In genomic region chr22:31929126-31929928, GRCh38 we compare ENCODE assay signal across 19 cellular contexts. TPM values are rescaled to one million over a fixed set of nuclear protein-coding genes. Genes with fewer than 3 reads are reported as not detected.
A peak's percentile ranks its signal among the peaks of the same experiment; 100 is the strongest.
DNase-seq lines count a peak whose midpoint lies in the region; ATAC-seq and TF ChIP-seq lines count a peak whose summit lies in the region.
"Had no signal": no experiment of that assay in that cellular context is flagged by ENCODE, and none has a peak within 500 bp of the region (broad histone marks: within the 10 kb centered on the region; RNA-seq: fewer than 3 reads in every experiment).

No MANE protein-coding gene starts in this region.

- CTCF ChIA-PET in OCI-LY7 (lab: Charles Lee; ENCODE audit: unreplicated experiment) = interaction anchor here (0.6 kb wide), 1 partner anchor 292 kb away, joined by 4 read pairs; no protein-coding TSS in a partner anchor
- CTCF ChIA-PET in activated CD8-positive, alpha-beta memory T cell treated with anti-CD3 and anti-CD28 coated beads, Interleukin-2, amount 10 ng/mL, durations not matched to agents 7 days and 5 days (lab: Charles Lee) = interaction anchor here (1.8 kb wide), 1 partner anchor 14 kb away, joined by 6 read pairs; no protein-coding TSS in a partner anchor

- H3K27ac Mint-ChIP-seq in activated CD8-positive, alpha-beta memory T cell treated with anti-CD3 and anti-CD28 coated beads, Interleukin-2, amount 10 ng/mL, durations not matched to agents 7 days and 5 days = no peak overlapping the region
- H3K27ac Mint-ChIP-seq: activated naive CD8-positive, alpha-beta T cell treated with anti-CD3 and anti-CD28 coated beads for 36 hours; endodermal cell; T-helper 2 cell treated with Interferon-gamma antibody and Interleukin-4, amounts not matched to agents 5 μg/mL and 100 μg/mL, for 36 hours had no signal

- H3K9me3 ChIP-seq in colonic mucosa = no peaks in the 10 kb centered on the region
- H3K9me3 ChIP-seq in OCI-LY7 (ENCODE audit: low read length) = no peaks in the 10 kb centered on the region

- H3K4me2 ChIP-seq in OCI-LY7 (ENCODE audit: low read length) = no peak overlapping the region

- H3K9me3 Mint-ChIP-seq in activated CD8-positive, alpha-beta memory T cell treated with anti-CD3 and anti-CD28 coated beads, Interleukin-2, amount 10 ng/mL, durations not matched to agents 7 days and 5 days (ENCODE audit: low read depth) = no peaks in the 10 kb centered on the region
- H3K9me3 Mint-ChIP-seq: activated naive CD8-positive, alpha-beta T cell treated with anti-CD3 and anti-CD28 coated beads for 36 hours; endodermal cell; T-helper 2 cell treated with Interferon-gamma antibody and Interleukin-4, amounts not matched to agents 5 μg/mL and 100 μg/mL, for 36 hours had no signal

- no peak overlapping the region for H3K4me3 Mint-ChIP-seq in activated CD8-positive, alpha-beta memory T cell treated with anti-CD3 and anti-CD28 coated beads, Interleukin-2, amount 10 ng/mL, durations not matched to agents 7 days and 5 days
- H3K4me3 Mint-ChIP-seq: activated naive CD8-positive, alpha-beta T cell treated with anti-CD3 and anti-CD28 coated beads for 36 hours; endodermal cell; T-helper 2 cell treated with Interferon-gamma antibody and Interleukin-4, amounts not matched to agents 5 μg/mL and 100 μg/mL, for 36 hours had no signal

- peaks cover 29% of the 10 kb centered on the region for H3K27me3 Mint-ChIP-seq in activated CD8-positive, alpha-beta memory T cell treated with anti-CD3 and anti-CD28 coated beads, Interleukin-2, amount 10 ng/mL, durations not matched to agents 7 days and 5 days

- intact Hi-C loops in colonic mucosa (cut with DNase I) (no loop called here), OCI-LY7 (cut with micrococcal nuclease; ENCODE audit: unreplicated experiment) (no loop called here)

- POLR2A ChIA-PET in OCI-LY7 (lab: Charles Lee) = interaction anchor here (1.0 kb wide), 1 partner anchor 8 kb away, joined by 3 read pairs; no protein-coding TSS in a partner anchor

- no peak overlapping the region for H3K9ac ChIP-seq in colonic mucosa (ENCODE audit: low read depth in 2 of 2, low read length in 2 of 2)

- DNase-seq in NCI-H82 (lab: John Stamatoyannopoulos, UW) = peak; percentile 33
- DNase-seq in NCI-H82 treated with DMSO at 0.1 percent for 48 hours (lab: John Stamatoyannopoulos, UW; ENCODE audit: unreplicated experiment) = no peak
- peak; percentile 35 for DNase-seq in colonic mucosa
- peak; percentile 91 for DNase-seq in left kidney (ENCODE audit: low read depth, low spot score)
- no peak for DNase-seq in OCI-M1 (lab: John Stamatoyannopoulos, UW)
- no peak for DNase-seq in OCI-LY7 (ENCODE audit: low spot score)
- no peak for DNase-seq in activated CD8-positive, alpha-beta memory T cell treated with anti-CD3 and anti-CD28 coated beads, Interleukin-2, amount 10 ng/mL, durations not matched to agents 7 days and 5 days
- DNase-seq: activated CD4-positive, alpha-beta T cell treated with anti-CD3 and anti-CD28 coated beads for 4 hours; activated naive CD8-positive, alpha-beta T cell treated with anti-CD3 and anti-CD28 coated beads for 36 hours; activated T-cell treated with anti-CD3 and anti-CD28 coated beads, Interleukin-2, amount 50 U/mL, for 1 hour; COR-L47; endodermal cell; foreskin melanocyte; GF-D8; NCI-H2029; NCI-H774; stimulated activated CD4-positive, alpha-beta T cell treated with anti-CD3 and anti-CD28 coated beads, Interleukin-15, amount 100 ng/mL, for 24 hours had no signal

- H2AFZ ChIP-seq in OCI-LY7 (ENCODE audit: low read length) = no peak overlapping the region

- no peaks in the 10 kb centered on the region for H3K4me1 ChIP-seq in colonic mucosa
- no peaks in the 10 kb centered on the region for H3K4me1 ChIP-seq in OCI-LY7 (ENCODE audit: insufficient read depth, low read length, poor library complexity, severe bottlenecking)

- ATAC-seq in activated CD8-positive, alpha-beta memory T cell treated with anti-CD3 and anti-CD28 coated beads, Interleukin-2, amount 10 ng/mL, durations not matched to agents 7 days and 5 days = no peak

- peaks cover 3% of the 10 kb centered on the region for H3K4me1 Mint-ChIP-seq in activated CD8-positive, alpha-beta memory T cell treated with anti-CD3 and anti-CD28 coated beads, Interleukin-2, amount 10 ng/mL, durations not matched to agents 7 days and 5 days
- H3K4me1 Mint-ChIP-seq: activated naive CD8-positive, alpha-beta T cell treated with anti-CD3 and anti-CD28 coated beads for 36 hours; endodermal cell had no signal

- no peak for TF ChIP-seq CTCF in colonic mucosa (IDR thresholded peaks at IDR 0.05)
- no peak for TF ChIP-seq CTCF in OCI-LY7 (conservative IDR thresholded peaks at IDR 0.05; ENCODE audit: low read length)

- no peaks in the 10 kb centered on the region for H3K9me2 ChIP-seq in OCI-LY7 (ENCODE audit: insufficient read depth, low read length)

- no peak overlapping the region for H3K4me3 ChIP-seq in colonic mucosa
- no peak overlapping the region for H3K4me3 ChIP-seq in OCI-LY7 (ENCODE audit: low read depth, low read length, poor library complexity, severe bottlenecking)

- no TSS peak for BruUV-seq in OCI-LY7 (replicated peaks; lab: Mats Ljungman, UMichigan)

- H4K20me1 ChIP-seq in OCI-LY7 (ENCODE audit: insufficient read depth, low read length) = no peaks in the 10 kb centered on the region

- no peaks in the 10 kb centered on the region for H3K27me3 ChIP-seq in colonic mucosa

- H3K36me3 ChIP-seq in colonic mucosa (no peaks in the 10 kb centered on the region), OCI-LY7 (ENCODE audit: insufficient read depth, low read length) (no peaks in the 10 kb centered on the region)

- no peaks in the 10 kb centered on the region for H3K79me2 ChIP-seq in OCI-LY7 (ENCODE audit: insufficient read depth, low read depth, low read length)

- H3K27ac ChIP-seq in colonic mucosa (no peak overlapping the region), temporal lobe (ENCODE audit: low read depth, low read length) (peak overlapping the region; percentile 20), OCI-LY7 (ENCODE audit: low read depth, low read length, poor library complexity, severe bottlenecking) (no peak overlapping the region)

- H3K36me3 Mint-ChIP-seq in activated CD8-positive, alpha-beta memory T cell treated with anti-CD3 and anti-CD28 coated beads, Interleukin-2, amount 10 ng/mL, durations not matched to agents 7 days and 5 days = no peaks in the 10 kb centered on the region
- H3K36me3 Mint-ChIP-seq: activated naive CD8-positive, alpha-beta T cell treated with anti-CD3 and anti-CD28 coated beads for 36 hours had no signal

RNA-seq across cellular contexts. Expression of gene YWHAH, which starts 15.0 kb away (rescaled TPM):
- 100 to 1,000 TPM; 207 to 269 TPM for total RNA-seq in colonic mucosa
- 175 TPM for total RNA-seq in temporal lobe
- 103 and 113 TPM in 2 replicates for total RNA-seq in OCI-LY7 (2014; rRNA removed; shearing (Covaris generic))
- total RNA-seq in OCI-LY7 (2022) = 145 and 155 TPM in 2 replicates
- total RNA-seq in activated CD8-positive, alpha-beta memory T cell treated with anti-CD3 and anti-CD28 coated beads, Interleukin-2, amount 10 ng/mL, durations not matched to agents 7 days and 5 days = 100 to 1,000 TPM; 224 to 254 TPM

Comparison
In these comparisons a context has a peak if more than half of its experiments do, and no peak if none do; other contexts are left out.
1. DNase-seq: peak in NCI-H82 (single experiment), colonic mucosa (single experiment) and left kidney (single experiment); none in NCI-H82 treated with DMSO at 0.1 percent for 48 hours (single experiment), OCI-M1 (single experiment), OCI-LY7 (single experiment) and activated CD8-positive, alpha-beta memory T cell treated with anti-CD3 and anti-CD28 coated beads, Interleukin-2, amount 10 ng/mL, durations not matched to agents 7 days and 5 days (single experiment).